30 cellular contexts compared by ENCODE assay signal in genomic region chr7:132272763-132273371, GRCh38.
"Had no signal": no experiment of that assay in that cellular context is flagged by ENCODE, and none has a peak within 500 bp of the region (broad histone marks: within the 10 kb centered on the region; RNA-seq: fewer than 3 reads in every experiment).

No MANE protein-coding gene starts in this region.

- H3K9me3 ChIP-seq: adrenal gland, ascending aorta, body of pancreas, breast epithelium had no signal

- H3K27me3 ChIP-seq: adrenal gland, ascending aorta, body of pancreas, brain microvascular endothelial cell, breast epithelium had no signal

- H3K4me3 ChIP-seq: adrenal gland, ascending aorta, body of pancreas, breast epithelium, cardiac muscle cell had no signal

- H3K36me3 ChIP-seq: adrenal gland, ascending aorta, brain microvascular endothelial cell, breast epithelium, cardiac muscle cell had no signal

- DNase-seq: activated effector memory CD4-positive, alpha-beta T cell treated with anti-CD3 and anti-CD28 coated beads, Interleukin-2, amount 50 U/mL, for 16 hours; activated effector memory CD4-positive, alpha-beta T cell treated with Interleukin-2 at 50 U/mL for 16 hours; activated gamma-delta T cell; activated gamma-delta T cell treated with Interleukin-2 at 50 U/mL for 16 hours; activated naive CD4-positive, alpha-beta T cell; activated naive CD4-positive, alpha-beta T cell treated with anti-CD3 and anti-CD28 coated beads for 36 hours; activated naive CD4-positive, alpha-beta T cell treated with anti-CD3 and anti-CD28 coated beads, Interleukin-2, amount 10 ng/mL, durations not matched to agents 7 days and 5 days; activated naive CD4-positive, alpha-beta T cell treated with anti-CD3 and anti-CD28 coated beads, Interleukin-2, amount 50 U/mL, for 16 hours; activated naive CD4-positive, alpha-beta T cell treated with Interleukin-2 at 50 U/mL for 16 hours; activated naive CD8-positive, alpha-beta T cell treated with anti-CD3 and anti-CD28 coated beads for 36 hours; activated naive CD8-positive, alpha-beta T cell treated with anti-CD3 and anti-CD28 coated beads, Interleukin-2, amount 10 ng/mL, durations not matched to agents 7 days and 5 days; activated naive CD8-positive, alpha-beta T cell treated with anti-CD3 and anti-CD28 coated beads, Interleukin-2, amount 50 U/mL, for 24 hours; activated T-cell treated with anti-CD3 and anti-CD28 coated beads, Interleukin-2, amount 50 U/mL, for 1 hour; activated T-cell treated with anti-CD3 and anti-CD28 coated beads, Interleukin-2, amount 50 U/mL, for 24 hours; activated T-cell treated with anti-CD3 and anti-CD28 coated beads, Interleukin-2, amount 50 U/mL, for 4 hours; activated T-cell treated with anti-CD3 and anti-CD28 coated beads, Interleukin-2, amount 50 U/mL, for 48 hours; activated T-cell treated with anti-CD3 and anti-CD28 coated beads, Interleukin-2, amount 50 U/mL, for 72 hours; adrenal gland; amniotic stem cell; amygdala; anterior cingulate cortex; aorta; body of pancreas; brain microvascular endothelial cell; caudate nucleus; central memory CD4-positive, alpha-beta T cell; cerebellar nuclear complex had no signal

- H3K27ac ChIP-seq: adrenal gland, ascending aorta, body of pancreas, brain microvascular endothelial cell, breast epithelium, cardiac muscle cell had no signal
